Comparison of ENCODE assay signal across 11 cellular contexts in the genomic region with DNA sequence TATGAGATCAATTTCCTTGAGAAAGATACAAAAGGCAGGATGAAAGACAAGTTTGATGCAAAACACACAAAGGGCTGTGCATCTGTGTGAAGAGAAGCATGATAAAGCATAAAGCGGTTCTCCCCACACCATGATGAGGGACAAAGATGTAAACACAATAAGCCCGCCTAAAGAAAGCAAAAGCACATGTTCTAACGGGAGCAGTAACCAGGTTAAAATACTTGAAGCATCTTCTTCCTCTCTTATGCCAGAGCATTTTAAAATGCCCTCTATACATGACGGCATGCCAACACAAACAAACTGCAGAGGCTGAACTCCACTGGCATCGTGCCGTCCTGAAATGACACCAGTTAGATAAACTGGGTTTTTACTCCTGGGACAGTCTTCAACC.
DNase-seq lines count a peak whose midpoint lies in the region; ATAC-seq, FAIRE-seq and TF ChIP-seq lines count a peak whose summit lies in the region.
"Had no signal": no experiment of that assay in that cellular context is flagged by ENCODE, and none has a peak within 500 bp of the region (broad histone marks: within the 10 kb centered on the region; RNA-seq: fewer than 3 reads in every experiment).

No MANE protein-coding gene starts in this region.

- CTCF ChIA-PET in endothelial cell of umbilical vein (lab: Charles Lee), result no interaction called here

- POLR2A ChIA-PET in endothelial cell of umbilical vein (lab: Charles Lee), result no interaction called here

- H3K36me3 ChIP-seq in endothelial cell of umbilical vein (ENCODE audit: control insufficient read depth in 2 of 2, extremely low read depth in 1 of 2, insufficient read depth in 2 of 2, low read length in 2 of 2), result no peaks in the 10 kb centered on the region
- H3K36me3 ChIP-seq in gastroesophageal sphincter, result no peaks in the 10 kb centered on the region
- H3K36me3 ChIP-seq: BLaER1 had no signal

- intact Hi-C loops in endothelial cell of umbilical vein (cut with micrococcal nuclease), result no loop called here

- no peak overlapping the region for H3K27ac ChIP-seq in endothelial cell of umbilical vein (ENCODE audit: insufficient read depth, low read depth, low read length)
- no peak overlapping the region for H3K27ac ChIP-seq in gastroesophageal sphincter
- H3K27ac ChIP-seq: BLaER1 had no signal

- H3K4me1 ChIP-seq in endothelial cell of umbilical vein (ENCODE audit: control insufficient read depth, extremely low read depth, insufficient read depth, low read length), result peaks cover 5% of the 10 kb centered on the region
- peaks cover 0 to 10% (median 0%) of the 10 kb centered on the region in 3 donors for H3K4me1 ChIP-seq in gastroesophageal sphincter
- H3K4me1 ChIP-seq: BLaER1 had no signal

- peak overlapping the region; percentile 1 for H3K4me2 ChIP-seq in endothelial cell of umbilical vein (ENCODE audit: insufficient read depth, low read length)
- H3K4me2 ChIP-seq: BLaER1 had no signal

- no peak for TF ChIP-seq CTCF in endothelial cell of umbilical vein (IDR thresholded peaks at IDR 0.05; ENCODE audit: extremely low read depth in 1 of 2, insufficient read depth in 1 of 2, low read depth in 1 of 2, low read length in 2 of 2)
- TF ChIP-seq CTCF in gastroesophageal sphincter (IDR thresholded peaks at IDR 0.05), result no peak

- no peaks in the 10 kb centered on the region for H3K27me3 ChIP-seq in endothelial cell of umbilical vein (ENCODE audit: control insufficient read depth in 2 of 2, insufficient read depth in 2 of 2, low read length in 2 of 2)
- no peaks in the 10 kb centered on the region for H3K27me3 ChIP-seq in gastroesophageal sphincter
- H3K27me3 ChIP-seq: BLaER1 had no signal

- H3K9me1 ChIP-seq in endothelial cell of umbilical vein (replicated peaks; ENCODE audit: control insufficient read depth, extremely low read depth, insufficient read depth, low read length), result no peaks in the 10 kb centered on the region

- DNase-seq in COLO829 (ENCODE audit: low spot score), result peak; percentile 21
- DNase-seq in NCI-H2029 (lab: John Stamatoyannopoulos, UW), result peak; percentile 33
- DNase-seq in endothelial cell of umbilical vein (ENCODE audit: low read depth, low spot score), result peak; percentile 60
- peak; percentile 42 for DNase-seq in myocyte (ENCODE audit: low read depth)
- DNase-seq in NCI-H187 treated with DMSO at 0.1 percent for 48 hours (lab: John Stamatoyannopoulos, UW), result no peak
- DNase-seq in GOT3 (lab: John Stamatoyannopoulos, UW), result no peak
- DNase-seq: cortex of kidney, T1000 had no signal

- no peaks in the 10 kb centered on the region for H3K9me3 ChIP-seq in endothelial cell of umbilical vein (replicated peaks; ENCODE audit: control insufficient read depth, insufficient read depth, low read length)
- no peaks in the 10 kb centered on the region for H3K9me3 ChIP-seq in gastroesophageal sphincter
- H3K9me3 ChIP-seq: BLaER1 had no signal

- H4K20me1 ChIP-seq in endothelial cell of umbilical vein (replicated peaks; ENCODE audit: control insufficient read depth, extremely low read depth, insufficient read depth, low read length), result no peaks in the 10 kb centered on the region
- H4K20me1 ChIP-seq: BLaER1 had no signal

- no TSS peak for BruUV-seq in endothelial cell of umbilical vein (replicated peaks; lab: Mats Ljungman, UMichigan)

- WGBS in gastroesophageal sphincter (ENCODE audit: low coverage in 1 of 2), 2 donors, result 26 to 31% methylated on average over 6 of the region's 6 CpGs

- FAIRE-seq in endothelial cell of umbilical vein (lab: Jason Lieb, UNC), result peak; percentile 15

- TF ChIP-seq EP300 in gastroesophageal sphincter (IDR thresholded peaks at IDR 0.05), result no peak

- no peak overlapping the region for H2AFZ ChIP-seq in endothelial cell of umbilical vein (ENCODE audit: low read depth, low read length)

- no peak for ATAC-seq in GM21423 (IDR thresholded peaks at IDR 0.05; ENCODE audit: unreplicated experiment)
- no peak for ATAC-seq in gastroesophageal sphincter

- no peak for TF ChIP-seq POLR2A in endothelial cell of umbilical vein (IDR thresholded peaks at IDR 0.05; ENCODE audit: low read depth, low read length)
- TF ChIP-seq POLR2A in gastroesophageal sphincter (IDR thresholded peaks at IDR 0.05), result no peak

- no peak overlapping the region for H3K9ac ChIP-seq in endothelial cell of umbilical vein (replicated peaks; ENCODE audit: extremely low read depth, insufficient read depth, low read length)
- H3K9ac ChIP-seq: BLaER1 had no signal

- dilution Hi-C loops in endothelial cell of umbilical vein (cut with MboI; ENCODE audit: extremely low pct_ligation_motif_present, low sequenced_read_pairs), result no loop called here

- H3K4me3 ChIP-seq in endothelial cell of umbilical vein (replicated peaks in 1 of 3; ENCODE audit: insufficient read depth in 1 of 3, low read depth in 1 of 3, low read length in 3 of 3), result no peak overlapping the region
- no peak overlapping the region for H3K4me3 ChIP-seq in gastroesophageal sphincter
- H3K4me3 ChIP-seq: BLaER1 had no signal

- H3K79me2 ChIP-seq in endothelial cell of umbilical vein (ENCODE audit: control insufficient read depth, insufficient read depth, low read length), result peaks cover 11% of the 10 kb centered on the region

TF ChIP-seq in endothelial cell of umbilical vein, 7 proteins besides CTCF, POLR2A, EP300 and RAD21:
- TF ChIP-seq FOS (IDR thresholded peaks at IDR 0.05; ENCODE audit: borderline replicate concordance, insufficient read depth, low read length) (no peak), JUN (IDR thresholded peaks at IDR 0.05; ENCODE audit: borderline replicate concordance, insufficient read depth, insufficient read length, low read depth) (no peak), EZH2 (IDR thresholded peaks at IDR 0.05; ENCODE audit: borderline replicate concordance, low read depth, low read length, severe bottlenecking) (no peak)

Comparison
In these comparisons a context has a peak if more than half of its experiments do, and no peak if none do; other contexts are left out.
1. DNase-seq: peak in COLO829 (single experiment), NCI-H2029 (single experiment), endothelial cell of umbilical vein (single experiment) and myocyte (single experiment); none in NCI-H187 treated with DMSO at 0.1 percent for 48 hours (single experiment) and GOT3 (single experiment).